Comparison of ENCODE assay signal across 8 cellular contexts in the genomic region with DNA sequence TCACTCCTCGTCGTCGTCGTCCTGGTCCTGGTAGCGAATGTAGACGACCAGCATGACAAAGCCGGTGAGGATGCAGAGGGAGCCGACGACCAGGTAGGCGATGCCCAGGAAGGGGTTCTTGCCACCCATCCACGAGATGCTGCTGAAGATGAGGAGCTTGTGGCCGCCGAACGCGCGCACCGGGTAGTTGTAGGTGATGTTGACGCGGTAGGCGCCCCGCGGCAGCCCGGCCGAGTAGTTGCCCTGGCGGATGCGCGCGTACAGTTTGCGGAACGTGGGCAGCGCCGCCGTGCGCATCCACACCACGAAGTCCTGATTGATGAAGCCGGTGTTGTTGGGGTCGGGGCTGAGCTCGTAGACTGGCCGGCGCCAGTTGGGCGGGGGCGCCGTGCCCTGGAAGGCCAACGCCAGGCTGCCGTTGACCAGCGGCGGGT. TPM values are rescaled to one million over a fixed set of nuclear protein-coding genes. Genes with fewer than 3 reads are reported as not detected.
A peak's percentile ranks its signal among the peaks of the same experiment; 100 is the strongest.
DNase-seq lines count a peak whose midpoint lies in the region; ATAC-seq and TF ChIP-seq lines count a peak whose summit lies in the region.

No MANE protein-coding gene starts in this region.

- ATAC-seq in Right ventricle myocardium superior (ENCODE audit: poor library complexity) (peak; percentile 14), GM21390 (IDR thresholded peaks at IDR 0.05; ENCODE audit: unreplicated experiment) (no peak), HG02981 (IDR thresholded peaks at IDR 0.05; ENCODE audit: unreplicated experiment) (no peak)

- intact Hi-C loops in Right ventricle myocardium superior (cut with DNase I), result no loop called here

- no peak for TF ChIP-seq CTCF in HFF-Myc (IDR thresholded peaks at IDR 0.05; ENCODE audit: low read depth, low read length, missing control alignments)

- H3K4me3 ChIP-seq in HFF-Myc (replicated peaks; ENCODE audit: low read depth, low read length), result peak overlapping the region; percentile 45
- peak overlapping the region; percentile 48 for H3K4me3 ChIP-seq in skeletal muscle cell (ENCODE audit: low read depth, low read length)

- in situ Hi-C loops in ACHN (cut with HindIII; ENCODE audit: low pct_ligation_motif_present, low pct_unique_long_range_greater_than_20kb, low sequenced_read_pairs), result no loop called here

- no peak for DNase-seq in HFF-Myc (ENCODE audit: extremely low read depth, low read depth)
- DNase-seq in activated CD8-positive, alpha-beta memory T cell treated with anti-CD3 and anti-CD28 coated beads, Interleukin-2, amount 50 U/mL, for 48 hours, result peak; percentile 75
- peak; percentile 43 for DNase-seq in Right ventricle myocardium superior
- no peak for DNase-seq in skeletal muscle cell (ENCODE audit: low read depth)
- DNase-seq in ACHN, result no peak
- DNase-seq in GDM1 (lab: John Stamatoyannopoulos, UW), result no peak

RNA-seq across cellular contexts. Expression of a gene that starts 1.0 kb away (rescaled TPM):
- 0.27 TPM for total RNA-seq in Right ventricle myocardium superior

RNA-seq across cellular contexts. Expression of a gene that starts 41.3 kb away (rescaled TPM):
- 14.5 TPM for total RNA-seq in Right ventricle myocardium superior

Comparison
In these comparisons a context has a peak if more than half of its experiments do, and no peak if none do; other contexts are left out.
1. DNase-seq: peak in activated CD8-positive, alpha-beta memory T cell treated with anti-CD3 and anti-CD28 coated beads, Interleukin-2, amount 50 U/mL, for 48 hours (single experiment) and Right ventricle myocardium superior (single experiment); none in HFF-Myc (single experiment), skeletal muscle cell (single experiment), ACHN (single experiment) and GDM1 (single experiment).